ENCODE assay signal across 24 cellular contexts in genomic region chr3:146259880-146260589, GRCh38. TPM values are rescaled to one million over a fixed set of nuclear protein-coding genes. Genes with fewer than 3 reads are reported as not detected.
"Had no signal": no experiment of that assay in that cellular context is flagged by ENCODE, and none has a peak within 500 bp of the region (broad histone marks: within the 10 kb centered on the region; RNA-seq: fewer than 3 reads in every experiment).

No MANE protein-coding gene starts in this region.

- H3K4me1 ChIP-seq: left ventricle myocardium inferior, right atrium auricular region, suprapubic skin, tibial artery, uterus had no signal

- ATAC-seq: left colon; mucosa of descending colon; naive thymus-derived CD4-positive, alpha-beta T cell; natural killer cell treated with Interleukin-12 subunit alpha and Interleukin-12 subunit beta and Interleukin-15 and Interleukin-18, amount 100 ng/mL, for 72 hours; sciatic nerve; stimulated activated naive B cell treated with anti-CD40 and anti-IgM and Interleukin-4, amounts not matched to agents 10 μg/mL and 1 μg/mL and 100 μg/mL, for 72 hours had no signal

- H3K36me3 ChIP-seq: left ventricle myocardium inferior, ovary, right atrium auricular region, suprapubic skin, thoracic aorta, tibial artery, uterus had no signal

- DNase-seq: hypothalamus; immature natural killer cell; kidney; left colon; left ventricle myocardium inferior; midbrain; mucosa of descending colon; naive thymus-derived CD4-positive, alpha-beta T cell; ovary; stimulated activated CD4-positive, alpha-beta T cell treated with anti-CD3 and anti-CD28 coated beads, Interleukin-12 subunit alpha, Interleukin-12 subunit beta, amount 100 ng/mL, for 4 hours; stimulated activated CD4-positive, alpha-beta T cell treated with anti-CD3 and anti-CD28 coated beads, Interleukin-15, amount 100 ng/mL, for 24 hours; stimulated activated CD4-positive, alpha-beta T cell treated with anti-CD3 and anti-CD28 coated beads, Interleukin-2, amount 100 ng/mL, for 24 hours; stimulated activated CD4-positive, alpha-beta T cell treated with anti-CD3 and anti-CD28 coated beads, Interleukin-4, amount 100 ng/mL, for 1 hour; stimulated activated naive B cell treated with anti-CD40 and anti-IgM and Interleukin-4, amounts not matched to agents 10 μg/mL and 1 μg/mL and 100 μg/mL, for 72 hours; tibial artery; uterus had no signal

- H3K27ac ChIP-seq: left ventricle myocardium inferior, ovary, right atrium auricular region, skin epidermis, suprapubic skin, thoracic aorta, tibial artery, uterus had no signal

- H3K4me3 ChIP-seq: left ventricle myocardium inferior, lung, mucosa of descending colon, ovary, right atrium auricular region, skin epidermis, suprapubic skin, thoracic aorta, tibial artery, uterus had no signal

- H3K27me3 ChIP-seq: ovary, right atrium auricular region, suprapubic skin, tibial artery, uterus had no signal

RNA-seq across cellular contexts. Expression of gene PLSCR4, which starts 9.1 kb away (rescaled TPM):
- total RNA-seq: natural killer cell treated with Interleukin-12 subunit alpha and Interleukin-12 subunit beta and Interleukin-15 and Interleukin-18, amount 100 ng/mL, for 72 hours had no signal
- polyA plus RNA-seq: naive thymus-derived CD4-positive, alpha-beta T cell; neural cell had no signal
